In genomic region chr10:97050959-97051496, GRCh38 we compare ENCODE assay signal across 29 cellular contexts.
"Had no signal": no experiment of that assay in that cellular context is flagged by ENCODE, and none has a peak within 500 bp of the region (broad histone marks: within the 10 kb centered on the region; RNA-seq: fewer than 3 reads in every experiment).

No MANE protein-coding gene starts in this region.

- H2AFZ ChIP-seq: PC-9 had no signal

- H3K4me2 ChIP-seq: KMS-11, PC-9 had no signal

- H3K9me3 Mint-ChIP-seq: activated CD4-positive, alpha-beta memory T cell treated with anti-CD3 and anti-CD28 coated beads for 36 hours; activated naive CD4-positive, alpha-beta T cell treated with anti-CD3 and anti-CD28 coated beads, Interleukin-2, amount 10 ng/mL, durations not matched to agents 7 days and 5 days; activated naive CD8-positive, alpha-beta T cell treated with anti-CD3 and anti-CD28 coated beads, Interleukin-2, amount 10 ng/mL, durations not matched to agents 7 days and 5 days had no signal

- H3K36me3 Mint-ChIP-seq: activated CD4-positive, alpha-beta memory T cell treated with anti-CD3 and anti-CD28 coated beads for 36 hours; activated naive CD4-positive, alpha-beta T cell treated with anti-CD3 and anti-CD28 coated beads, Interleukin-2, amount 10 ng/mL, durations not matched to agents 7 days and 5 days; activated naive CD8-positive, alpha-beta T cell treated with anti-CD3 and anti-CD28 coated beads, Interleukin-2, amount 10 ng/mL, durations not matched to agents 7 days and 5 days had no signal

- H3K36me3 ChIP-seq: ascending aorta, breast epithelium, SJCRH30 had no signal

- DNase-seq: activated CD4-positive, alpha-beta memory T cell treated with anti-CD3 and anti-CD28 coated beads for 36 hours; activated CD4-positive, alpha-beta T cell treated with anti-CD3 and anti-CD28 coated beads for 4 hours; activated CD4-positive, alpha-beta T cell treated with anti-CD3 and anti-CD28 coated beads, Interleukin-2, amount 50 U/mL, for 1 hour; activated effector memory CD4-positive, alpha-beta T cell treated with Interleukin-2 at 50 U/mL for 16 hours; activated naive CD4-positive, alpha-beta T cell treated with anti-CD3 and anti-CD28 coated beads, Interleukin-2, amount 10 ng/mL, durations not matched to agents 7 days and 5 days; activated naive CD8-positive, alpha-beta T cell treated with anti-CD3 and anti-CD28 coated beads, Interleukin-2, amount 10 ng/mL, durations not matched to agents 7 days and 5 days; activated T-cell treated with anti-CD3 and anti-CD28 coated beads, Interleukin-2, amount 50 U/mL, for 1 hour; amygdala; cerebellar nuclear complex; NCI-H1092 treated with DMSO at 0.1 percent for 48 hours; NCI-H146; NCI-H187; NCI-H2029 treated with DMSO at 0.1 percent for 48 hours; NCI-H2107; NCI-H2171; NCI-H510A; NCI-H526; NCI-H748 treated with DMSO at 0.1 percent for 48 hours; NK-92 treated with Interleukin-12 subunit alpha and Interleukin-12 subunit beta, amount 100 ng/mL, for 24 hours; PC-9; SHP77; SJCRH30; T1000 had no signal

- H3K4me3 Mint-ChIP-seq: activated CD4-positive, alpha-beta memory T cell treated with anti-CD3 and anti-CD28 coated beads for 36 hours; activated naive CD4-positive, alpha-beta T cell treated with anti-CD3 and anti-CD28 coated beads, Interleukin-2, amount 10 ng/mL, durations not matched to agents 7 days and 5 days; activated naive CD8-positive, alpha-beta T cell treated with anti-CD3 and anti-CD28 coated beads, Interleukin-2, amount 10 ng/mL, durations not matched to agents 7 days and 5 days; activated T-helper 1 cell treated with anti-CD3 and anti-CD28 coated beads, Interleukin-12 subunit alpha, Interleukin-12 subunit beta, Interleukin-2, Interleukin-4 antibody, amounts not matched to agents 30 ng/mL and 10 ng/mL and 1 ng/mL, durations not matched to agents 14 hours and 24 hours and 36 hours had no signal

- H3K4me1 ChIP-seq: ascending aorta, breast epithelium, SJCRH30 had no signal

- H3K4me1 Mint-ChIP-seq: activated naive CD4-positive, alpha-beta T cell treated with anti-CD3 and anti-CD28 coated beads, Interleukin-2, amount 10 ng/mL, durations not matched to agents 7 days and 5 days; activated naive CD8-positive, alpha-beta T cell treated with anti-CD3 and anti-CD28 coated beads, Interleukin-2, amount 10 ng/mL, durations not matched to agents 7 days and 5 days had no signal

- H3K27ac ChIP-seq: ascending aorta, breast epithelium, KMS-11, PC-9, SJCRH30, SK-N-MC had no signal

- H3K9me3 ChIP-seq: ascending aorta, breast epithelium, SJCRH30 had no signal

- FAIRE-seq: RCC 7860 had no signal

- H3K27me3 ChIP-seq: ascending aorta, breast epithelium, SJCRH30 had no signal

- H3K4me3 ChIP-seq: ascending aorta, breast epithelium, PC-9, SJCRH30, SK-N-MC had no signal

- H3K27ac Mint-ChIP-seq: activated CD4-positive, alpha-beta memory T cell treated with anti-CD3 and anti-CD28 coated beads for 36 hours; activated naive CD4-positive, alpha-beta T cell treated with anti-CD3 and anti-CD28 coated beads, Interleukin-2, amount 10 ng/mL, durations not matched to agents 7 days and 5 days; activated naive CD8-positive, alpha-beta T cell treated with anti-CD3 and anti-CD28 coated beads, Interleukin-2, amount 10 ng/mL, durations not matched to agents 7 days and 5 days; activated T-helper 1 cell treated with anti-CD3 and anti-CD28 coated beads, Interleukin-12 subunit alpha, Interleukin-12 subunit beta, Interleukin-2, Interleukin-4 antibody, amounts not matched to agents 30 ng/mL and 10 ng/mL and 1 ng/mL, durations not matched to agents 14 hours and 24 hours and 36 hours had no signal
